Comparison of ENCODE assay signal across 8 cellular contexts in the genomic region with DNA sequence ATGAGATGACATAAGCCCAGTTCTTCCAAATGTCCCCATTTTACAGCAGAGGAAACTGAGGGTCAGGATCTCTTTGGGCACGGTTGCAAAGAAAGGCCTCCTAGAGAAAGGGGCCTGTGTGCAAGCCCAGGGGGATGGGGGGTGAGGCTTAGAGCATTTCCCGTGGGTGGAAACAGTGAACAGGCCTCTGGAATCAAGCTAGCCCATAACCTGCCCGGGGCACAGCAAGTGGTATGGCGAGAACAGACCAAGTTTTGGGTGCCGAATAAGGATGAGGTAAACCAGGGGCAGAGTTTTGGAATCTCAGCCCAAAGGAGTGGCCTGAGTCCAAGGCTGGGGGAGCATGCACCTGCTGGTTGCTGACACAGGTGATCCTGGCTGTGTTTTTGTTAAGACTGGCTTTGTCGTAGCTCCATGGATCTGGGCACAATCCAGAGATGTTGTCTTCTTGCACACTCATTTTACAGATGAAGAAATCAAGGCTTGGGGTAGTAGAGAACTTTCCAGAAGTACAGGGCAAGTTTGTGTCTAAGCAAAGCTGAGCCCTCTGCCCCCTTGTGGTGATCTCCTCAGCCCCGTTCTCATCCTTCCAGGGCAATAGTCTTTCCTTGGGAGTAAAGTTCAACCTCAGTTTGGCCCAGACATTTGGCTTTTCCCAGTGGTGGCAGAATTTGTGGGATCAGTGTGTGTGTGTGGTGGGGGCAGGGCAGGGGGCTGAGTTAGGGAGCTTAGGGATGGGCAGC. TPM values are rescaled to one million over a fixed set of nuclear protein-coding genes. Genes with fewer than 3 reads are reported as not detected.
DNase-seq lines count a peak whose midpoint lies in the region; ATAC-seq, FAIRE-seq and TF ChIP-seq lines count a peak whose summit lies in the region.

No MANE protein-coding gene starts in this region.

- H3K4me3 ChIP-seq in H7 (ENCODE audit: insufficient read depth, low read depth, low read length) (no peak overlapping the region), astrocyte of the spinal cord (ENCODE audit: low read depth, low read length) (no peak overlapping the region)

- H3K36me3 ChIP-seq in H7 (replicated peaks; ENCODE audit: control insufficient read depth, insufficient read depth, low read length): no peaks in the 10 kb centered on the region

- peak; percentile 57 for TF ChIP-seq CTCF in C4-2B (conservative IDR thresholded peaks at IDR 0.05)
- TF ChIP-seq CTCF in astrocyte of the spinal cord (IDR thresholded peaks at IDR 0.05; ENCODE audit: low read depth, low read length): peak; percentile 54

- H3K27ac ChIP-seq in C4-2B: no peak overlapping the region

- peak; percentile 29 for ATAC-seq in left lobe of liver
- ATAC-seq in GM19351 (IDR thresholded peaks at IDR 0.05; ENCODE audit: unreplicated experiment): no peak

- FAIRE-seq in GM19239 (lab: Jason Lieb, UNC): no peak

- in situ Hi-C loops in astrocyte of the spinal cord (cut with HindIII; ENCODE audit: low sequenced_read_pairs): no loop called here

- no peaks in the 10 kb centered on the region for H3K27me3 ChIP-seq in H7 (ENCODE audit: control insufficient read depth, insufficient read depth, low read length)

- DNase-seq in H7 (peak; percentile 72), astrocyte of the spinal cord (ENCODE audit: low read depth, low spot score) (no peak), left lobe of liver (ENCODE audit: low spot score) (peak; percentile 30), H4 (ENCODE audit: low spot score) (no peak), GM19239 (ENCODE audit: insufficient read length, low spot score) (no peak), NCI-H2171 (lab: John Stamatoyannopoulos, UW) (no peak)

RNA-seq across cellular contexts. Expression of a gene that starts 53.5 kb away (rescaled TPM):
- 2.0 and 4.3 TPM in 2 replicates for total RNA-seq in H7 (2014; rRNA removed; shearing (Covaris generic))
- total RNA-seq in left lobe of liver: 0.78 TPM
- total RNA-seq in H4 (2014; rRNA removed; shearing (Covaris generic)): 2.2 TPM in 1 of 2 replicates, not detected in the other

Comparison
In these comparisons a context has a peak if more than half of its experiments do, and no peak if none do; other contexts are left out.
1. DNase-seq: peak in H7 (single experiment) and left lobe of liver (single experiment); none in astrocyte of the spinal cord (single experiment), H4 (single experiment), GM19239 (single experiment) and NCI-H2171 (single experiment).